8 cellular contexts compared by ENCODE assay signal in the genomic region with DNA sequence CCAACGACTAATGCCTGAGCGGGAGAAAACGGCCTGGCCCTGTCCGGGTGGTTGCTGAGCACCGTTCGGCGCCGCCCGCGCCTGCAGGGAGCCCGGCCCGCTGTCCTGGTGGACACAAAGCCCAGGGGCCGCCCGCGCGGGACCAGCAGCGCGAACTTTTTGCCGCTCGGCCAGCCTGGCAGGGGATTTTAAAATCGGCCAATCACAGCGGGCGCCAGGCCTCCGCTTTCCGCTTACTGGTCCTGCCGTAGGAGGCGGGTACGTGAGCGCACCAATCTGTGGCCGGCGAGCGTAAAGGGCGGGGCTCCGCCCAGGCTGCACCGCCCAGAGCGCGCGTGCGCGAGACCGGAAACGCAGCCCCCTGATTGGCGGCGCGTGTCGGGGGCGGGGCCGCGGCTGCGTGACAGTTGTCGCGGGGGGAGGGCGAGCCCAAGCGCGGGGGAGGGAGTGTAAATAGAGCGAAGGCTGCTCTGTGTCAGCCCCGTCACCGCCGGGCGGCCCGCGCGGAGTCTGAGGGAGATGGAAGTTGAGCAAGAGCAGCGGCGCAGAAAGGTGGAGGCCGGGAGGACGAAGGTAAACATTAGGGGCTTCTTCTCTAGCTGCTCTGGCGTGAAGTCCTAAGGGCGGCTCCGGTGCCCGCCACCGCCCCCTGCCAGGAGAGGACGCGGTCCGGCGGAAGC. TPM values are rescaled to one million over a fixed set of nuclear protein-coding genes. Genes with fewer than 3 reads are reported as not detected.
DNase-seq lines count a peak whose midpoint lies in the region; ATAC-seq, FAIRE-seq and TF ChIP-seq lines count a peak whose summit lies in the region.

C21orf58 (minus strand) TSS at position 161 of the 680 bp plus-strand sequence. CDS start 1,132 bp downstream, outside the sequence.
A gene with protein sequence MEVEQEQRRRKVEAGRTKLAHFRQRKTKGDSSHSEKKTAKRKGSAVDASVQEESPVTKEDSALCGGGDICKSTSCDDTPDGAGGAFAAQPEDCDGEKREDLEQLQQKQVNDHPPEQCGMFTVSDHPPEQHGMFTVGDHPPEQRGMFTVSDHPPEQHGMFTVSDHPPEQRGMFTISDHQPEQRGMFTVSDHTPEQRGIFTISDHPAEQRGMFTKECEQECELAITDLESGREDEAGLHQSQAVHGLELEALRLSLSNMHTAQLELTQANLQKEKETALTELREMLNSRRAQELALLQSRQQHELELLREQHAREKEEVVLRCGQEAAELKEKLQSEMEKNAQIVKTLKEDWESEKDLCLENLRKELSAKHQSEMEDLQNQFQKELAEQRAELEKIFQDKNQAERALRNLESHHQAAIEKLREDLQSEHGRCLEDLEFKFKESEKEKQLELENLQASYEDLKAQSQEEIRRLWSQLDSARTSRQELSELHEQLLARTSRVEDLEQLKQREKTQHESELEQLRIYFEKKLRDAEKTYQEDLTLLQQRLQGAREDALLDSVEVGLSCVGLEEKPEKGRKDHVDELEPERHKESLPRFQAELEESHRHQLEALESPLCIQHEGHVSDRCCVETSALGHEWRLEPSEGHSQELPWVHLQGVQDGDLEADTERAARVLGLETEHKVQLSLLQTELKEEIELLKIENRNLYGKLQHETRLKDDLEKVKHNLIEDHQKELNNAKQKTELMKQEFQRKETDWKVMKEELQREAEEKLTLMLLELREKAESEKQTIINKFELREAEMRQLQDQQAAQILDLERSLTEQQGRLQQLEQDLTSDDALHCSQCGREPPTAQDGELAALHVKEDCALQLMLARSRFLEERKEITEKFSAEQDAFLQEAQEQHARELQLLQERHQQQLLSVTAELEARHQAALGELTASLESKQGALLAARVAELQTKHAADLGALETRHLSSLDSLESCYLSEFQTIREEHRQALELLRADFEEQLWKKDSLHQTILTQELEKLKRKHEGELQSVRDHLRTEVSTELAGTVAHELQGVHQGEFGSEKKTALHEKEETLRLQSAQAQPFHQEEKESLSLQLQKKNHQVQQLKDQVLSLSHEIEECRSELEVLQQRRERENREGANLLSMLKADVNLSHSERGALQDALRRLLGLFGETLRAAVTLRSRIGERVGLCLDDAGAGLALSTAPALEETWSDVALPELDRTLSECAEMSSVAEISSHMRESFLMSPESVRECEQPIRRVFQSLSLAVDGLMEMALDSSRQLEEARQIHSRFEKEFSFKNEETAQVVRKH (N-terminal part only) (plus strand): TSS at position 447 of the 680 bp plus-strand sequence. CDS start 73 bp downstream, at position 520.

- H3K4me1 ChIP-seq in kidney (ENCODE audit: control insufficient read depth in 1 of 2, insufficient read depth in 1 of 2, low read depth in 1 of 2, low read length in 2 of 2): peaks cover 3 to 12% of the 10 kb centered on the region in 2 donors

- H3K27ac ChIP-seq in kidney (ENCODE audit: low read depth in 2 of 2, low read length in 2 of 2): peak within 1 kb of the TSS; percentile 83 to 93

- DNase-seq in Ammon's horn (ENCODE audit: low spot score) (peak; percentile 98), GM19238 (ENCODE audit: insufficient read length, low spot score) (peak; percentile 98), NCI-H510A (lab: John Stamatoyannopoulos, UW) (peak; percentile 90), cerebellar nuclear complex (lab: John Stamatoyannopoulos, UW) (peak; percentile 62 to 88), kidney (peak; percentile 100)
- DNase-seq in activated CD4-positive, CD25-positive, alpha-beta regulatory T cell treated with anti-CD3 and anti-CD28 coated beads, Interleukin-2, amount 50 U/mL, for 72 hours: peak; percentile 98
- DNase-seq in stimulated activated CD4-positive, alpha-beta T cell treated with anti-CD3 and anti-CD28 coated beads, Interleukin-15, amount 100 ng/mL, for 1 hour (ENCODE audit: low read depth in 1 of 2, low spot score in 1 of 2): peak; percentile 97

- intact Hi-C loops in kidney (cut with DNase I): no loop called here

- peak within 1 kb of the TSS; percentile 89 to 90 for H3K4me3 ChIP-seq in kidney (ENCODE audit: low read length in 2 of 2)

- H3K9ac ChIP-seq in kidney (ENCODE audit: low read length in 2 of 2): peak within 1 kb of the TSS; percentile 46 to 77

- H3K36me3 ChIP-seq in kidney (ENCODE audit: control insufficient read depth in 1 of 2, insufficient read depth in 2 of 2, low read length in 2 of 2): no peaks in the 10 kb centered on the region

- peak; percentile 80 for ATAC-seq in HG03439 (IDR thresholded peaks at IDR 0.05; ENCODE audit: unreplicated experiment)

- TF ChIP-seq CTCF in kidney (IDR thresholded peaks at IDR 0.05; ENCODE audit: borderline replicate concordance, extremely low read depth, insufficient read depth): no peak

- H3K9me3 ChIP-seq in kidney (ENCODE audit: control insufficient read depth in 1 of 2, low read length in 2 of 2): no peaks in the 10 kb centered on the region

- FAIRE-seq in kidney (lab: Jason Lieb, UNC): peak; percentile 42

RNA-seq across cellular contexts. Expression of gene C21orf58, which starts in this region (rescaled TPM):
- 2.7 TPM for total RNA-seq in kidney
- polyA plus RNA-seq in kidney (ENCODE audit: insufficient read depth, low read depth, low replicate concordance): 0.67 TPM

RNA-seq across cellular contexts. Expression of the second gene that starts in this region (rescaled TPM):
- 26.1 TPM for total RNA-seq in kidney
- polyA plus RNA-seq in kidney (ENCODE audit: insufficient read depth, low read depth, low replicate concordance): 4.2 TPM

Comparison
In these comparisons a context has a peak if more than half of its experiments do, and no peak if none do; other contexts are left out.
1. Peak in every context shown above with its lines: DNase-seq, ATAC-seq, H3K4me3 ChIP-seq and H3K27ac ChIP-seq.